Comparison of ENCODE assay signal across 31 cellular contexts in genomic region chr16:56897026-56897799, GRCh38. TPM values are rescaled to one million over a fixed set of nuclear protein-coding genes. Genes with fewer than 3 reads are reported as not detected.
DNase-seq lines count a peak whose midpoint lies in the region; ATAC-seq and TF ChIP-seq lines count a peak whose summit lies in the region.
"Had no signal": no experiment of that assay in that cellular context is flagged by ENCODE, and none has a peak within 500 bp of the region (broad histone marks: within the 10 kb centered on the region; RNA-seq: fewer than 3 reads in every experiment).

No MANE protein-coding gene starts in this region.

- no peak for TF ChIP-seq CTCF in HEK293 (tag by site-specific recombination; IDR thresholded peaks at IDR 0.05)
- no peak for TF ChIP-seq CTCF in OCI-LY3 (IDR thresholded peaks at IDR 0.05; ENCODE audit: low read depth, low read length)
- TF ChIP-seq CTCF in neural crest cell (conservative IDR thresholded peaks at IDR 0.05) = no peak

- CTCF ChIA-PET in HEK293 (lab: Yijun Ruan, JAX) = interaction anchor here (0.9 kb wide), 1 partner anchor 30 kb away, joined by 3 read pairs; no protein-coding TSS in a partner anchor

- H3K4me3 Mint-ChIP-seq in neural crest cell = no peak overlapping the region
- H3K4me3 Mint-ChIP-seq: activated CD8-positive, alpha-beta memory T cell treated with anti-CD3 and anti-CD28 coated beads, Interleukin-2, amount 10 ng/mL, durations not matched to agents 7 days and 5 days; central memory CD8-positive, alpha-beta T cell; dendritic cell treated with granulocyte-macrophage colony-stimulating factor and Interleukin-4, amounts not matched to agents 40 ng/mL and 50 ng/mL, for 4 days; WTC11 had no signal

- POLR2A ChIA-PET in HEK293 (lab: Yijun Ruan, JAX) = no interaction called here

- H3K9me3 Mint-ChIP-seq in neural crest cell = no peaks in the 10 kb centered on the region
- H3K9me3 Mint-ChIP-seq: central memory CD8-positive, alpha-beta T cell; dendritic cell treated with granulocyte-macrophage colony-stimulating factor and Interleukin-4, amounts not matched to agents 40 ng/mL and 50 ng/mL, for 4 days; WTC11 had no signal

- H3K27me3 ChIP-seq in OCI-LY3 (ENCODE audit: low read depth, low read length) = no peaks in the 10 kb centered on the region; the same call in 1 of the 2 replicates
- H3K27me3 ChIP-seq: BLaER1, tibial artery, vagina had no signal

- no peaks in the 10 kb centered on the region for H3K4me1 ChIP-seq in HEK293 (ENCODE audit: control insufficient read depth, insufficient read depth, low read length)
- peaks cover 30% of the 10 kb centered on the region for H3K4me1 ChIP-seq in OCI-LY3 (ENCODE audit: low read length)
- H3K4me1 ChIP-seq: left ventricle myocardium inferior, SJCRH30, tibial artery, vagina had no signal

- no peaks in the 10 kb centered on the region for H3K27me3 Mint-ChIP-seq in neural crest cell (ENCODE audit: low read depth)
- H3K27me3 Mint-ChIP-seq: central memory CD8-positive, alpha-beta T cell had no signal

- H3K36me3 ChIP-seq in HEK293 (ENCODE audit: control insufficient read depth in 2 of 2, insufficient read depth in 1 of 2, low read length in 2 of 2) = no peaks in the 10 kb centered on the region
- H3K36me3 ChIP-seq in OCI-LY3 (replicated peaks; ENCODE audit: low read depth, low read length) = peaks cover 4% of the 10 kb centered on the region
- H3K36me3 ChIP-seq: BLaER1, left ventricle myocardium inferior, neutrophil, SJCRH30, tibial artery, vagina had no signal

- H4K20me1 ChIP-seq in OCI-LY3 (ENCODE audit: insufficient read depth, low read length) = no peaks in the 10 kb centered on the region
- H4K20me1 ChIP-seq: BLaER1 had no signal

- no peak overlapping the region for H3K4me3 ChIP-seq in HEK293 (ENCODE audit: low read depth, low read length)
- H3K4me3 ChIP-seq in OCI-LY3 (ENCODE audit: low read length) = no peak overlapping the region
- H3K4me3 ChIP-seq: BLaER1, left ventricle myocardium inferior, SJCRH30, tibial artery, vagina had no signal

- H3K27ac ChIP-seq in HEK293 (ENCODE audit: extremely low read depth, low read depth, low read length) (no peak overlapping the region), OCI-LY3 (ENCODE audit: low read length) (no peak overlapping the region)
- H3K27ac ChIP-seq: BLaER1, left ventricle myocardium inferior, neutrophil, SJCRH30, tibial artery, vagina had no signal

- no peaks in the 10 kb centered on the region for H3K36me3 Mint-ChIP-seq in neural crest cell (ENCODE audit: low read depth)
- H3K36me3 Mint-ChIP-seq: activated CD8-positive, alpha-beta memory T cell treated with anti-CD3 and anti-CD28 coated beads, Interleukin-2, amount 10 ng/mL, durations not matched to agents 7 days and 5 days; WTC11 had no signal

- H2AFZ ChIP-seq in OCI-LY3 (ENCODE audit: low read depth, low read length) = no peak overlapping the region

- H3K9ac ChIP-seq in OCI-LY3 (ENCODE audit: low read length) = no peak overlapping the region
- H3K9ac ChIP-seq: BLaER1 had no signal

- peak overlapping the region; percentile 31 for H3K27ac Mint-ChIP-seq in neural crest cell (ENCODE audit: unreplicated experiment)
- H3K27ac Mint-ChIP-seq: activated CD8-positive, alpha-beta memory T cell treated with anti-CD3 and anti-CD28 coated beads, Interleukin-2, amount 10 ng/mL, durations not matched to agents 7 days and 5 days; dendritic cell treated with granulocyte-macrophage colony-stimulating factor and Interleukin-4, amounts not matched to agents 40 ng/mL and 50 ng/mL, for 4 days; WTC11 had no signal

- DNase-seq in COLO668 (lab: John Stamatoyannopoulos, UW; ENCODE audit: unreplicated experiment) (peak; percentile 6), neural crest cell (ENCODE audit: low read depth, low spot score) (no peak), NCI-H1092 (lab: John Stamatoyannopoulos, UW) (no peak), HCEC 1CT (no peak)
- DNase-seq: activated CD4-positive, alpha-beta T cell treated with anti-CD3 and anti-CD28 coated beads, Interleukin-2, amount 50 U/mL, for 1 hour; activated CD8-positive, alpha-beta memory T cell treated with anti-CD3 and anti-CD28 coated beads, Interleukin-2, amount 10 ng/mL, durations not matched to agents 7 days and 5 days; activated T-cell treated with anti-CD3 and anti-CD28 coated beads, Interleukin-2, amount 50 U/mL, for 48 hours; DMS153; erythroblast; glutamatergic neuron; islet precursor cell; left ventricle myocardium inferior; mesendoderm; MM.1S; NCI-H1436 treated with DMSO at 0.1 percent for 48 hours; SJCRH30; stimulated activated CD4-positive, alpha-beta T cell treated with anti-CD3 and anti-CD28 coated beads, Interleukin-2, amount 100 ng/mL, for 24 hours; tibial artery had no signal

- no peak for ATAC-seq in GM19452 (IDR thresholded peaks at IDR 0.05; ENCODE audit: unreplicated experiment)
- ATAC-seq: activated CD8-positive, alpha-beta memory T cell treated with anti-CD3 and anti-CD28 coated beads, Interleukin-2, amount 10 ng/mL, durations not matched to agents 7 days and 5 days; HCT116; right cardiac atrium; WTC11 had no signal

- H3K4me1 Mint-ChIP-seq in neural crest cell = no peaks in the 10 kb centered on the region
- H3K4me1 Mint-ChIP-seq: WTC11 had no signal

- H3K79me2 ChIP-seq in OCI-LY3 (ENCODE audit: low read length) = no peaks in the 10 kb centered on the region

- H3K4me2 ChIP-seq in OCI-LY3 (ENCODE audit: low read length) = peak overlapping the region; percentile 64
- H3K4me2 ChIP-seq: BLaER1 had no signal

- no peaks in the 10 kb centered on the region for H3K9me3 ChIP-seq in HEK293 (ENCODE audit: control insufficient read depth, insufficient read depth, low read depth, low read length)
- no peaks in the 10 kb centered on the region for H3K9me3 ChIP-seq in OCI-LY3 (ENCODE audit: insufficient read depth, low read length)
- H3K9me3 ChIP-seq: BLaER1, left ventricle myocardium inferior, neutrophil, SJCRH30, tibial artery, vagina had no signal

TF ChIP-seq in HEK293, 187 proteins besides CTCF, POLR2A, EP300 and RAD21:
- TF ChIP-seq PRDM1 (tag by site-specific recombination; IDR thresholded peaks at IDR 0.05) (peak; percentile 64; the same call in 1 of the 2 replicates), ZNF558 (tag by site-specific recombination; IDR thresholded peaks at IDR 0.05) (no peak), ZNF202 (tag by site-specific recombination; IDR thresholded peaks at IDR 0.05; ENCODE audit: borderline replicate concordance) (no peak), ZNF292 (tag by site-specific recombination; IDR thresholded peaks at IDR 0.05; ENCODE audit: borderline replicate concordance, low read depth) (no peak), ZNF121 (tag by site-specific recombination; IDR thresholded peaks at IDR 0.05) (0 out of 2 replicates have a peak, but pooled peaks have one; percentile 28), ZNF473 (tag by site-specific recombination; IDR thresholded peaks at IDR 0.05) (no peak)

RNA-seq across cellular contexts. Expression of gene SLC12A3, which starts 32.2 kb away (rescaled TPM):
- total RNA-seq in neural crest cell = not detected in 2 replicates
- total RNA-seq: activated CD8-positive, alpha-beta memory T cell treated with anti-CD3 and anti-CD28 coated beads, Interleukin-2, amount 10 ng/mL, durations not matched to agents 7 days and 5 days; left ventricle myocardium inferior; posterior vena cava; right cardiac atrium; RPMI7951; SJCRH30; vagina; WTC11 had no signal

RNA-seq across cellular contexts. Expression of gene HERPUD1, which starts 34.7 kb away (rescaled TPM):
- total RNA-seq in neural crest cell = 32.9 and 34.0 TPM in 2 replicates
